In genomic region chr9:6667633-6668280, GRCh38 we compare ENCODE assay signal across 8 cellular contexts. TPM values are rescaled to one million over a fixed set of nuclear protein-coding genes. Genes with fewer than 3 reads are reported as not detected.
DNase-seq lines count a peak whose midpoint lies in the region; ATAC-seq, FAIRE-seq and TF ChIP-seq lines count a peak whose summit lies in the region.

No MANE protein-coding gene starts in this region.

- H3K36me3 ChIP-seq in HEK293 (ENCODE audit: control insufficient read depth in 2 of 2, insufficient read depth in 1 of 2, low read length in 2 of 2), result no peaks in the 10 kb centered on the region
- H3K36me3 ChIP-seq in SJCRH30, result no peaks in the 10 kb centered on the region

- peak; percentile 53 for FAIRE-seq in frontal cortex (lab: Jason Lieb, UNC)

- no peaks in the 10 kb centered on the region for H3K9me3 ChIP-seq in HEK293 (ENCODE audit: control insufficient read depth, insufficient read depth, low read depth, low read length)
- no peaks in the 10 kb centered on the region for H3K9me3 ChIP-seq in SJCRH30 (replicated peaks)

- intact Hi-C loops in sciatic nerve (cut with DNase I), result no loop called here

- H3K27ac ChIP-seq in HEK293 (ENCODE audit: extremely low read depth, low read depth, low read length) (no peak overlapping the region), SJCRH30 (no peak overlapping the region)

- no peak overlapping the region for H3K4me3 ChIP-seq in HEK293 (ENCODE audit: low read depth, low read length)
- H3K4me3 ChIP-seq in SJCRH30, result no peak overlapping the region

- CTCF ChIA-PET in HEK293 (lab: Yijun Ruan, JAX), result interaction anchor here (0.6 to 3.0 kb wide), 36 partner anchors 9 to 550 kb away, joined by 3 to 36 read pairs (median 4); partner anchors contain the start of gene GLDC

- H3K27me3 ChIP-seq in SJCRH30, result no peaks in the 10 kb centered on the region

- ATAC-seq in GM19467 (IDR thresholded peaks at IDR 0.05; ENCODE audit: unreplicated experiment) (no peak), sciatic nerve (no peak)

- peak; percentile 21; the same call in 1 of the 2 replicates for TF ChIP-seq CTCF in HEK293 (tag by site-specific recombination; IDR thresholded peaks at IDR 0.05)

- POLR2A ChIA-PET in HEK293 (lab: Yijun Ruan, JAX), result interaction anchor here (1.0 kb wide), 1 partner anchor 14 kb away, joined by 3 read pairs; no protein-coding TSS in a partner anchor

- DNase-seq in COLO829 (ENCODE audit: low spot score) (peak; percentile 50), SJCRH30 (peak; percentile 12 to 49), frontal cortex (ENCODE audit: low spot score in 2 of 2) (peak in 1 of 2 donors; percentile 67), stromal cell of bone marrow (ENCODE audit: low read depth) (peak; percentile 12), sciatic nerve (ENCODE audit: low spot score) (no peak)
- no peak for DNase-seq in stimulated activated naive CD4-positive, alpha-beta T cell treated with Interleukin-2 at 50 U/mL for 16 hours (lab: John Stamatoyannopoulos, UW)

- H3K4me1 ChIP-seq in HEK293 (ENCODE audit: control insufficient read depth, insufficient read depth, low read length) (no peaks in the 10 kb centered on the region), SJCRH30 (no peaks in the 10 kb centered on the region)

TF ChIP-seq in HEK293, 187 proteins besides CTCF, POLR2A, EP300 and RAD21:
- no peak for TF ChIP-seq ZSCAN4 (tag by site-specific recombination; IDR thresholded peaks at IDR 0.05)
- TF ChIP-seq ZNF654 (tag by site-specific recombination; IDR thresholded peaks at IDR 0.05; ENCODE audit: low read depth), result peak; percentile 60

RNA-seq across cellular contexts. Expression of gene GLDC, which starts 22.2 kb away (rescaled TPM):
- total RNA-seq in SJCRH30 (2014; rRNA removed; shearing (Covaris generic)), result not detected in 2 replicates
- total RNA-seq in frontal cortex, result 13.5 TPM
- 35.6 TPM for total RNA-seq in sciatic nerve

Comparison
In these comparisons a context has a peak if more than half of its experiments do, and no peak if none do; other contexts are left out.
1. DNase-seq: peak in COLO829 (single experiment), SJCRH30 (2 of 2) and stromal cell of bone marrow (single experiment); none in stimulated activated naive CD4-positive, alpha-beta T cell treated with Interleukin-2 at 50 U/mL for 16 hours (single experiment) and sciatic nerve (single experiment).
2. RNA of gene GLDC, which starts 22.2 kb away (total RNA-seq): 35.6 TPM in sciatic nerve (single experiment) and 13.5 TPM in frontal cortex (single experiment); not detected in SJCRH30; every median in the first group is over 10 times any median in the second.